Comparison of ENCODE assay signal across 1 cellular context in genomic region chr16:83769397-83770008, GRCh38.
TF ChIP-seq lines count a peak whose summit lies in the region.

No MANE protein-coding gene starts in this region.

TF ChIP-seq in H1, 55 proteins besides CTCF, POLR2A, EP300 and RAD21 (continued from another document):
- TF ChIP-seq ATF2 (IDR thresholded peaks at IDR 0.05; ENCODE audit: low read length) (no peak), SRF (IDR thresholded peaks at IDR 0.05; ENCODE audit: low read depth, low read length) (peak; percentile 43; the same call in 1 of the 2 replicates), BCL11A (IDR thresholded peaks at IDR 0.05; ENCODE audit: low read depth in 2 of 2, low read length in 2 of 2) (no peak), GABPA (IDR thresholded peaks at IDR 0.05; ENCODE audit: borderline replicate concordance, insufficient read depth, low read length) (no peak), ASH2L (IDR thresholded peaks at IDR 0.05; ENCODE audit: low read length) (peak; percentile 37), SP4 (IDR thresholded peaks at IDR 0.05; ENCODE audit: low read length) (no peak), EGR1 (IDR thresholded peaks at IDR 0.05; ENCODE audit: borderline replicate concordance, low read depth, low read length) (peak; percentile 55), MAFK (IDR thresholded peaks at IDR 0.05; ENCODE audit: low read depth, low read length) (0 out of 2 replicates have a peak, but pooled peaks have one; percentile 30), SIRT6 (IDR thresholded peaks at IDR 0.05; ENCODE audit: low read length) (no peak), CREB1 (IDR thresholded peaks at IDR 0.05) (no peak), MAX (IDR thresholded peaks at IDR 0.05) (no peak), SP1 (IDR thresholded peaks at IDR 0.05; ENCODE audit: low read depth, low read length) (peak; percentile 68; the same call in 1 of the 2 replicates), TAF7 (optimal IDR thresholded peaks at IDR 0.05; ENCODE audit: borderline replicate concordance, low read depth, low read length) (no peak)
